In the genomic region with DNA sequence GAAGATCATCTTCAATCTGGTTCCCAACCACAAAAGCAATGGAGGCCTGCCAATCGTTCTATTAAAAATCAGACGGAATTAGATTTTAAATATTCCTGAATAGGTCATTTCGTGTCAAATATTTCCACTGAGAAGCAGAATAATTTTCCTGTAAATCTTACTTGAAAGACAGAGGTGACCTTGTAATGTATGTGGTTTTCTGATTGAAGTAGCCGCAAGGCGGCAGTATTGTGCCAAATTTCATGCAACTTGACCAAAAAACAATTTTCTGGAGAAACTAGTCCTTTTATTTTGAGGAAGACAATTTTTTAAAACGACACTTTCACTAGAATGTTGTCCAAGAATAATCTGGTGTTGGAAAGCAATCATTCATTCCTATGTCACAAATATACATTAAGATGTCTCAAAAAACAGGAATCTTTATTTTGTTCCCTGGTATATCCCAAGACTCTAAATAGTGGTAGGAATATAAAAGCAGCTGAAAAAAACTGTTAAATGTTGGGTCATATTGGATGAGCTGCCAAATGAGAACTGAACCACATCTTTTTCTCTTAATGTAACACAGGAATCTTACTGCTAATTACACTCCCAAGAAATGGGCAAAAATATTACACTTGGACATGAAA, we compare ENCODE assay signal across 8 cellular contexts. TPM values are rescaled to one million over a fixed set of nuclear protein-coding genes. Genes with fewer than 3 reads are reported as not detected.
DNase-seq lines count a peak whose midpoint lies in the region; ATAC-seq and TF ChIP-seq lines count a peak whose summit lies in the region.

No MANE protein-coding gene starts in this region.

- H3K27me3 ChIP-seq in neural progenitor cell = no peaks in the 10 kb centered on the region

- no peaks in the 10 kb centered on the region for H3K9me3 Mint-ChIP-seq in neural progenitor cell

- H3K9me3 ChIP-seq in neural progenitor cell (ENCODE audit: low read depth) = no peaks in the 10 kb centered on the region

- no peak overlapping the region for H2AFZ ChIP-seq in neural progenitor cell (replicated peaks)

- H3K4me3 ChIP-seq in neural progenitor cell = no peak overlapping the region

- no peak for ATAC-seq in GM21737 (IDR thresholded peaks at IDR 0.05; ENCODE audit: unreplicated experiment)

- no peaks in the 10 kb centered on the region for H3K79me2 ChIP-seq in neural progenitor cell (ENCODE audit: low read depth)

- H3K27ac ChIP-seq in neural progenitor cell = no peak overlapping the region

- POLR2A ChIA-PET in GM10248 (lab: Yijun Ruan, JAX) = no interaction called here

- H3K4me1 ChIP-seq in neural progenitor cell = peaks cover 6% of the 10 kb centered on the region

- H3K36me3 Mint-ChIP-seq in neural progenitor cell = no peaks in the 10 kb centered on the region

- no peak overlapping the region for H3K9ac ChIP-seq in neural progenitor cell

- DNase-seq in GM10248 (ENCODE audit: extremely low spot score) (no peak), LHCN-M2 (ENCODE audit: low read depth) (peak; percentile 47), SW480 (ENCODE audit: low spot score) (peak; percentile 25), fibroblast of peridontal ligament (ENCODE audit: extremely low read depth) (peak; percentile 84), neural progenitor cell (ENCODE audit: low spot score) (peak; percentile 68), GM19238 (ENCODE audit: insufficient read length, low spot score) (no peak), OCI-M2 (lab: John Stamatoyannopoulos, UW; ENCODE audit: unreplicated experiment) (no peak)

- CTCF ChIA-PET in GM10248 (lab: Yijun Ruan, JAX) = interaction anchor here (0.8 to 1.8 kb wide), 8 partner anchors 9 to 1222 kb away, joined by 3 to 16 read pairs (median 4); no protein-coding TSS in a partner anchor

- no peak overlapping the region for H3K4me2 ChIP-seq in neural progenitor cell

- no peak overlapping the region for H3K27ac Mint-ChIP-seq in neural progenitor cell

- peak; percentile 75 for TF ChIP-seq CTCF in GM10248 (IDR thresholded peaks at IDR 0.05; ENCODE audit: control extremely low read depth, extremely low read depth, low read depth, missing control alignments)
- TF ChIP-seq CTCF in neural progenitor cell (IDR thresholded peaks at IDR 0.05) = peak; percentile 95

- H3K36me3 ChIP-seq in neural progenitor cell = no peaks in the 10 kb centered on the region

- no peaks in the 10 kb centered on the region for H4K20me1 ChIP-seq in neural progenitor cell (ENCODE audit: low read depth)

- H3K4me3 Mint-ChIP-seq in neural progenitor cell = no peak overlapping the region

- no peaks in the 10 kb centered on the region for H3K27me3 Mint-ChIP-seq in neural progenitor cell (ENCODE audit: insufficient read depth, low read depth)

- no peaks in the 10 kb centered on the region for H3F3A ChIP-seq in neural progenitor cell (ENCODE audit: low read depth)

- no peaks in the 10 kb centered on the region for H3K4me1 Mint-ChIP-seq in neural progenitor cell

RNA-seq across cellular contexts. Expression of a gene that starts 33.6 kb away (rescaled TPM):
- not detected in 2 replicates for total RNA-seq in LHCN-M2 (2014; rRNA removed)
- not detected for polyA plus RNA-seq in LHCN-M2 (2012)
- 0.90 and 1.6 TPM in 2 replicates for total RNA-seq in neural progenitor cell (ENCODE audit: low replicate concordance)

Comparison
In these comparisons a context has a peak if more than half of its experiments do, and no peak if none do; other contexts are left out.
1. DNase-seq: peak in LHCN-M2 (single experiment), SW480 (single experiment), fibroblast of peridontal ligament (single experiment) and neural progenitor cell (single experiment); none in GM10248 (single experiment), GM19238 (single experiment) and OCI-M2 (single experiment).